Comparison of ENCODE assay signal across 19 cellular contexts in the genomic region with DNA sequence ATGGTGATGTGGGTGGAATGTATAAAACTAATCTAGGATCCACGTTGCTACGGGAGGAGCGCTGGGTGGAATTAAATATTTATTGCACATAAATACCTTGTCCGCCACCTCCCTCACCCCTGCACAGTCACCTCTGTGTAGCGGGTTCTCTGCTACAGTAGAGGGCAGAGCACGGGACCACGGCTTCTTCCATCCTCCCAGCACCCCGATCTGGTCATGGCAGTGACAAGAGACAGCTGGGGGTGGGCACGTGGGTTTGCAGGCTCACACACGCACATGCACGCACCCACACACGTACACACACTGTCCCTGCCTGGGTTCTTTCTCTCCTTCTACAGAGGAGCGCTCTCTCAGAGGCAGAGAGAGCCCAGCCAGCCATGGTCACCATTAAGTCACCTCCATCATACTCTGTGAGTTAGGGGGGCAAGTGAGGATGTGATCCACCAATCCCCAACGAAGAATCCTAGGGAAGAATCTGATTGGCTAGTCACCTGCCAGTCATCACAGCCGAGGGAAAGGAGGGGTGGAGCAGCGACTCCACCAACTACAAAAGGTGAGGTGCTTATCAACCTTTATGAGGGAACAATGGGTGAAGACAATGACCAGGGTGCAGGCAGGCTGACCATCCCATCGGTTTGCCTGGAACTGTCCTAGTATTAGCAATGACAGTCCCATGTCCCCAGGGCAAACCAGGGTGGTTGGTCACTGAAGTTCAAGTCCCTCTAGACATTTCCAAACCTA. TPM values are rescaled to one million over a fixed set of nuclear protein-coding genes. Genes with fewer than 3 reads are reported as not detected.
DNase-seq lines count a peak whose midpoint lies in the region; ATAC-seq, FAIRE-seq and TF ChIP-seq lines count a peak whose summit lies in the region.
"Had no signal": no experiment of that assay in that cellular context is flagged by ENCODE, and none has a peak within 500 bp of the region (broad histone marks: within the 10 kb centered on the region; RNA-seq: fewer than 3 reads in every experiment).

No MANE protein-coding gene starts in this region.

- CTCF ChIA-PET in HCT116 (lab: Charles Lee) (no interaction called here), GM12878 (lab: Yijun Ruan, JAX) (interaction anchor here (0.6 to 1.3 kb wide), 4 partner anchors 18 to 239 kb away, joined by 3 to 5 read pairs (median 3); no protein-coding TSS in a partner anchor)

- peaks cover 3% of the 10 kb centered on the region; the same call in 1 of the 2 replicates for H3K27me3 ChIP-seq in HCT116 (ENCODE audit: insufficient read depth, low read length)
- no peaks in the 10 kb centered on the region for H3K27me3 ChIP-seq in GM12878 (replicated peaks in 1 of 2; ENCODE audit: control insufficient read depth in 2 of 2, insufficient read depth in 2 of 2, low read length in 1 of 2)
- peaks cover 0 to 81% (median 0%) of the 10 kb centered on the region in 7 donors for H3K27me3 ChIP-seq in spleen (replicated peaks in 1 of 7)
- H3K27me3 ChIP-seq: ascending aorta had no signal

- TF ChIP-seq POLR2A in HCT116 (IDR thresholded peaks at IDR 0.05; ENCODE audit: borderline replicate concordance, extremely low read depth, insufficient read depth, insufficient read length) (no peak), GM12878 (IDR thresholded peaks at IDR 0.05; ENCODE audit: low read depth, low read length) (peak; percentile 36; the same call in 1 of the 2 replicates), spleen (IDR thresholded peaks at IDR 0.05) (no peak)

- WGBS in GM12878 (ENCODE audit: insufficient coverage, insufficient replicate concordance, low lambda C conversion rate, missing lambda C conversion rate) = 54% methylated on average over 17 of the region's 17 CpGs
- 77 to 82% (median 79%) methylated on average over 16 to 17 of the region's 17 CpGs for WGBS in spleen, 5 donors

- H3K9ac ChIP-seq in HCT116 (ENCODE audit: low read length) (no peak overlapping the region), GM12878 (ENCODE audit: control insufficient read depth, insufficient read depth, low read length) (peak overlapping the region; percentile 58; the same call in 1 of the 2 replicates)

- no peak overlapping the region for H2AFZ ChIP-seq in HCT116 (ENCODE audit: low read depth, low read length, poor library complexity, severe bottlenecking)
- H2AFZ ChIP-seq in GM12878 (ENCODE audit: control insufficient read depth, low read depth, low read length) = peak overlapping the region; percentile 31

- ATAC-seq in left ventricle myocardium superior (peak; percentile 15), HCT116 (0 out of 2 replicates have a peak, but pooled peaks have one; percentile 30), GM12878 (peak; percentile 42)
- ATAC-seq: A549; activated T-helper 17 cell treated with anti-CD3 and anti-CD28 coated beads, Interleukin-2, amount 50 U/mL, for 72 hours; psoas muscle had no signal

- H3K9me2 ChIP-seq in HCT116 (ENCODE audit: insufficient read depth) = no peaks in the 10 kb centered on the region

- H4K20me1 ChIP-seq in HCT116 (ENCODE audit: insufficient read depth) (no peaks in the 10 kb centered on the region), GM12878 (ENCODE audit: control insufficient read depth, insufficient read depth) (no peaks in the 10 kb centered on the region)

- H3K4me2 ChIP-seq in HCT116 (ENCODE audit: low read length) (no peak overlapping the region), GM12878 (ENCODE audit: control insufficient read depth, insufficient read depth) (peak overlapping the region; percentile 99)
- H3K4me2 ChIP-seq: A549 had no signal

- no peak for TF ChIP-seq RAD21 in HCT116 (IDR thresholded peaks at IDR 0.05; ENCODE audit: low read depth)
- no peak for TF ChIP-seq RAD21 in GM12878 (IDR thresholded peaks at IDR 0.05; ENCODE audit: insufficient read depth, low read depth, low read length)

- no peak for DNase-seq in left ventricle myocardium superior
- no peak for DNase-seq in cardiac septum (ENCODE audit: low spot score)
- DNase-seq in HCT116 (ENCODE audit: low read depth, low spot score) = no peak
- DNase-seq in GM12878 (ENCODE audit: low read depth, low spot score) = no peak
- peak; percentile 67 for DNase-seq in spleen
- DNase-seq in DMS114 treated with DMSO at 0.1 percent for 48 hours (lab: John Stamatoyannopoulos, UW; ENCODE audit: unreplicated experiment) = no peak
- DNase-seq in DMS153 (lab: John Stamatoyannopoulos, UW) = no peak
- no peak for DNase-seq in glomerular visceral epithelial cell (ENCODE audit: extremely low spot score)
- DNase-seq: Caco-2, T-helper 9 cell had no signal

- SMC1A ChIA-PET in GM12878 (lab: Charles Lee; ENCODE audit: uncharacterized antibody, unreplicated experiment) = interaction anchor here (0.9 to 2.8 kb wide), 3 partner anchors 11 to 77 kb away, joined by 3 to 11 read pairs (median 3); no protein-coding TSS in a partner anchor

- H3K4me3 ChIP-seq in HCT116 (replicated peaks in 1 of 2; ENCODE audit: low read depth in 1 of 2, low read length in 2 of 2) (no peak overlapping the region), GM12878 (peak overlapping the region; percentile 58; the same call in 1 of the 2 replicates), spleen (no peak overlapping the region)
- H3K4me3 ChIP-seq: A549, ascending aorta, psoas muscle had no signal

- no peak for FAIRE-seq in GM12878 (lab: Jason Lieb, UNC)
- FAIRE-seq: A549 had no signal

- TF ChIP-seq EP300 in GM12878 (IDR thresholded peaks at IDR 0.05; ENCODE audit: borderline replicate concordance in 1 of 2, control insufficient read depth in 1 of 2, low read depth in 2 of 2, low read length in 2 of 2) = no peak

- no peaks in the 10 kb centered on the region for H3K36me3 ChIP-seq in HCT116 (ENCODE audit: control insufficient read depth in 1 of 2, insufficient read depth in 2 of 2, low read length in 2 of 2)
- no peaks in the 10 kb centered on the region for H3K36me3 ChIP-seq in GM12878 (ENCODE audit: control insufficient read depth in 2 of 2, insufficient read depth in 2 of 2, low read length in 1 of 2)
- no peaks in the 10 kb centered on the region for H3K36me3 ChIP-seq in spleen
- H3K36me3 ChIP-seq: ascending aorta had no signal

- no peak overlapping the region for H3K27ac ChIP-seq in HCT116 (ENCODE audit: low read depth, low read length)
- peak overlapping the region; percentile 90 for H3K27ac ChIP-seq in GM12878 (ENCODE audit: control insufficient read depth, insufficient read depth)
- H3K27ac ChIP-seq in spleen = peak overlapping the region in 5 of 8 donors; percentile 7 to 74 (median 58)
- H3K27ac ChIP-seq: A549, ascending aorta, psoas muscle had no signal

- H3K4me1 ChIP-seq in HCT116 (ENCODE audit: control insufficient read depth in 1 of 2, insufficient read depth in 2 of 2, low read length in 2 of 2) = no peaks in the 10 kb centered on the region
- peaks cover 63% of the 10 kb centered on the region for H3K4me1 ChIP-seq in GM12878 (ENCODE audit: control insufficient read depth, insufficient read depth, low read length)
- peaks cover 0 to 77% (median 56%) of the 10 kb centered on the region in 6 donors for H3K4me1 ChIP-seq in spleen
- H3K4me1 ChIP-seq: A549, ascending aorta, Caco-2, psoas muscle had no signal

- H3K9me3 ChIP-seq in HCT116 (ENCODE audit: control insufficient read depth in 1 of 2, insufficient read depth in 1 of 2, low read depth in 1 of 2, low read length in 2 of 2) (no peaks in the 10 kb centered on the region), GM12878 (replicated peaks; ENCODE audit: control insufficient read depth, insufficient read depth, low read length) (no peaks in the 10 kb centered on the region), spleen (no peaks in the 10 kb centered on the region)
- H3K9me3 ChIP-seq: A549, ascending aorta, Caco-2, psoas muscle had no signal

- BruUV-seq in HCT116 (replicated peaks; lab: Mats Ljungman, UMichigan) = no TSS peak
- BruUV-seq in GM12878 (replicated peaks; lab: Mats Ljungman, UMichigan) = no TSS peak

- RAD21 ChIA-PET in HCT116 (lab: Charles Lee; ENCODE audit: low non-redundant PET in 1 of 2, low total read pairs in 2 of 2, uncharacterized antibody in 2 of 2, unreplicated experiment in 2 of 2) = no interaction called here
- RAD21 ChIA-PET in GM12878 (lab: Charles Lee; ENCODE audit: unreplicated experiment) = interaction anchor here (1.2 to 1.7 kb wide), 2 partner anchors 11 to 78 kb away, joined by 3 to 8 read pairs; no protein-coding TSS in a partner anchor

- no peaks in the 10 kb centered on the region for H3K79me2 ChIP-seq in HCT116 (ENCODE audit: insufficient read depth, low read length)
- peaks cover 17% of the 10 kb centered on the region for H3K79me2 ChIP-seq in GM12878 (ENCODE audit: control insufficient read depth, insufficient read depth, low read length)

- POLR2A ChIA-PET in HCT116 (lab: Charles Lee) (no interaction called here), GM12878 (lab: Charles Lee) (interaction anchor here (0.6 kb wide), 1 partner anchor 1813 kb away, joined by 3 read pairs; no protein-coding TSS in a partner anchor)

- in situ Hi-C loops in GM12878 (cut with MboI) = no loop called here

- TF ChIP-seq CTCF in HCT116 (IDR thresholded peaks at IDR 0.05 in 2 of 3, conservative IDR thresholded peaks at IDR 0.05 in 1 of 3; ENCODE audit: borderline replicate concordance in 1 of 3, insufficient read depth in 1 of 3, low read depth in 2 of 3, low read length in 2 of 3) (no peak), GM12878 (IDR thresholded peaks at IDR 0.05 in 2 of 3, conservative IDR thresholded peaks at IDR 0.05 in 1 of 3; ENCODE audit: control insufficient read depth in 2 of 3, extremely low read depth in 1 of 3, insufficient read depth in 1 of 3, low read depth in 3 of 3, low read length in 3 of 3) (no peak), spleen (IDR thresholded peaks at IDR 0.05 in 8 of 11, conservative IDR thresholded peaks at IDR 0.05 in 3 of 11) (no peak)

- intact Hi-C loops in left ventricle myocardium superior (cut with micrococcal nuclease) (no loop called here), cardiac septum (cut with DNase I) (no loop called here), HCT116 (cut with micrococcal nuclease) (no loop called here), GM12878 (cut with micrococcal nuclease; ENCODE audit: unreplicated experiment) (no loop called here), spleen (cut with DNase I; ENCODE audit: low total_unique reads) (no loop called here)

RNA-seq across cellular contexts. Expression of gene FCN1, which starts 18.5 kb away (rescaled TPM):
- total RNA-seq in left ventricle myocardium superior (5.7 TPM), cardiac septum (5.3 TPM), HCT116 (2021; ENCODE audit: unreplicated experiment) (not detected), GM12878 (2014; rRNA removed) (not detected in 2 replicates), GM12878 (2014; rRNA removed; fragmentation: Illumina TruSeq; extraction: Trizol) (not detected in 2 replicates), GM12878 (2021) (0.08 TPM in 1 of 2 replicates, not detected in the other), spleen (100 to 1,000 TPM in 3 of 7 donors, 10 to 100 TPM in 4; 33.1 to 209 (median 77.5) TPM)
- polyA plus RNA-seq in HCT116 (2012) = not detected in 2 replicates
- total RNA-seq in GM12878 (2013; cell fraction: nucleolus; rRNA removed) = not detected in 2 replicates
- not detected for polyA plus RNA-seq in GM12878 (2011; ENCODE audit: low read depth)
- polyA plus RNA-seq in GM12878 (2011; rRNA removed) (not detected in 2 replicates), GM12878 (2014; fragmentation: Illumina TruSeq; extraction: Trizol) (not detected in 2 replicates), GM12878 (2014; fragmentation: Nextera tagmentation; extraction: Ambion mirVana) (not detected), GM12878 (2014; rRNA removed) (not detected in 2 replicates), GM12878 (2016; fragmentation: Nextera tagmentation; extraction: Ambion mirVana) (not detected), spleen (10 to 100 TPM in 2 of 3 donors, 1 to 10 TPM in 1; 5.2 to 30.0 (median 21.9) TPM)
- polyA plus RNA-seq in GM12878 (2011; cell fraction: cytosol; rRNA removed) = not detected in 2 replicates
- polyA plus RNA-seq in GM12878 (2011; cell fraction: nucleus; rRNA removed) = not detected in 2 replicates
- not detected in 2 replicates for polyA plus RNA-seq in GM12878 (2012)
- not detected in 2 replicates for polyA minus RNA-seq in GM12878 (2011; rRNA and poly(A)+ RNA removed)
- not detected in 2 replicates for polyA minus RNA-seq in GM12878 (2011; cell fraction: cytosol; rRNA and poly(A)+ RNA removed)
- polyA minus RNA-seq in GM12878 (2011; cell fraction: nucleus; rRNA and poly(A)+ RNA removed) = not detected in 2 replicates
- total RNA-seq: activated T-helper 17 cell treated with anti-CD3 and anti-CD28 coated beads, Interleukin-2, amount 50 U/mL, for 72 hours; ascending aorta; Caco-2; dermis microvascular lymphatic vessel endothelial cell; NCI-H460; RPMI7951 had no signal
- polyA plus RNA-seq: A549 had no signal

RNA-seq across cellular contexts. Expression of gene FCN2, which starts 55.6 kb away (rescaled TPM):
- total RNA-seq in left ventricle myocardium superior (not detected), cardiac septum (not detected), HCT116 (2021; ENCODE audit: unreplicated experiment) (not detected), GM12878 (2014; rRNA removed) (not detected in 2 replicates), GM12878 (2014; rRNA removed; fragmentation: Illumina TruSeq; extraction: Trizol) (not detected in 2 replicates), GM12878 (2021) (not detected in 2 replicates), spleen (1 to 10 TPM in 4 of 7 donors, under 1 TPM in 2, not detected in 1; 0.65 to 7.6 (median 1.9) TPM)
- not detected in 2 replicates for polyA plus RNA-seq in HCT116 (2012)
- not detected in 2 replicates for total RNA-seq in GM12878 (2013; cell fraction: nucleolus; rRNA removed)
- polyA plus RNA-seq in GM12878 (2011; ENCODE audit: low read depth) = not detected
- polyA plus RNA-seq in GM12878 (2011; rRNA removed) (not detected in 2 replicates), GM12878 (2014; fragmentation: Illumina TruSeq; extraction: Trizol) (not detected in 2 replicates), GM12878 (2014; fragmentation: Nextera tagmentation; extraction: Ambion mirVana) (not detected), GM12878 (2014; rRNA removed) (not detected in 2 replicates), GM12878 (2016; fragmentation: Nextera tagmentation; extraction: Ambion mirVana) (not detected), spleen (1 to 10 TPM in 2 of 3 donors, under 1 TPM in 1; 0.38 to 3.7 (median 1.0) TPM)
- not detected in 2 replicates for polyA plus RNA-seq in GM12878 (2011; cell fraction: cytosol; rRNA removed)
- polyA plus RNA-seq in GM12878 (2011; cell fraction: nucleus; rRNA removed) = not detected in 2 replicates
- polyA plus RNA-seq in GM12878 (2012) = not detected in 2 replicates
- polyA minus RNA-seq in GM12878 (2011; rRNA and poly(A)+ RNA removed) = not detected in 2 replicates
- polyA minus RNA-seq in GM12878 (2011; cell fraction: cytosol; rRNA and poly(A)+ RNA removed) = not detected in 2 replicates
- polyA minus RNA-seq in GM12878 (2011; cell fraction: nucleus; rRNA and poly(A)+ RNA removed) = not detected in 2 replicates
- total RNA-seq: activated T-helper 17 cell treated with anti-CD3 and anti-CD28 coated beads, Interleukin-2, amount 50 U/mL, for 72 hours; ascending aorta; Caco-2; dermis microvascular lymphatic vessel endothelial cell; mononuclear cell; NCI-H460; psoas muscle; RPMI7951 had no signal
- polyA plus RNA-seq: A549, IgD-negative memory B cell had no signal
